Comparison of ENCODE assay signal across 16 cellular contexts in genomic region chr7:137976700-137977099, GRCh38. TPM values are rescaled to one million over a fixed set of nuclear protein-coding genes. Genes with fewer than 3 reads are reported as not detected.
A peak's percentile ranks its signal among the peaks of the same experiment; 100 is the strongest.
DNase-seq lines count a peak whose midpoint lies in the region; ATAC-seq and TF ChIP-seq lines count a peak whose summit lies in the region.
"Had no signal": no experiment of that assay in that cellular context is flagged by ENCODE, and none has a peak within 500 bp of the region (broad histone marks: within the 10 kb centered on the region; RNA-seq: fewer than 3 reads in every experiment).

No MANE protein-coding gene starts in this region.

- H2AK5ac ChIP-seq in IMR-90 (ENCODE audit: low read depth, low read length) (peak overlapping the region; percentile 62), neuronal stem cell (ENCODE audit: low read depth, low read length) (no peak overlapping the region)

- POLR2A ChIA-PET in IMR-90 (lab: Charles Lee; ENCODE audit: unreplicated experiment) = no interaction called here

- H3K4ac ChIP-seq in IMR-90 (ENCODE audit: low read depth, low read length) (peak overlapping the region; percentile 39), neuronal stem cell (ENCODE audit: low read length) (no peak overlapping the region)

- H3K79me1 ChIP-seq in IMR-90 (ENCODE audit: low read depth in 1 of 2, low read length in 2 of 2) (peaks cover 14 to 77% of the 10 kb centered on the region in 2 experiments), neuronal stem cell (ENCODE audit: low read depth, low read length) (peaks cover 3% of the 10 kb centered on the region)

- ATAC-seq in IMR-90 (ENCODE audit: low read depth) = no peak
- ATAC-seq in thoracic aorta (ENCODE audit: insufficient number of reproducible peaks, low FRiP score, low read depth) = no peak
- no peak for ATAC-seq in HG03097 (IDR thresholded peaks at IDR 0.05; ENCODE audit: low FRiP score, unreplicated experiment)
- ATAC-seq in HG02981 (IDR thresholded peaks at IDR 0.05; ENCODE audit: unreplicated experiment) = no peak
- ATAC-seq: activated CD8-positive, alpha-beta memory T cell treated with anti-CD3 and anti-CD28 coated beads, Interleukin-2, amount 10 ng/mL, durations not matched to agents 7 days and 5 days; SK-N-SH treated with all-trans-retinoic acid at 6 μM for 48 hours; stimulated activated naive CD8-positive, alpha-beta T cell treated with anti-CD3 and anti-CD28 coated beads, Interleukin-15, Interleukin-2, amounts not matched to agents 100 U/mL and 50 U/mL, for 24 hours had no signal

- H3K27ac ChIP-seq in IMR-90 (ENCODE audit: insufficient read depth, low read length) (peak overlapping the region; percentile 32; the same call in 1 of the 2 replicates), neuronal stem cell (replicated peaks; ENCODE audit: low read length) (no peak overlapping the region), thoracic aorta (peak overlapping the region; percentile 96)

- no peaks in the 10 kb centered on the region for H3K9me3 Mint-ChIP-seq in chondrocyte (ENCODE audit: low read depth)
- H3K9me3 Mint-ChIP-seq in activated naive CD4-positive, alpha-beta T cell treated with anti-CD3 and anti-CD28 coated beads for 36 hours = no peaks in the 10 kb centered on the region
- H3K9me3 Mint-ChIP-seq: mesothelial cell of epicardium had no signal

- no peak overlapping the region for H2BK12ac ChIP-seq in neuronal stem cell (ENCODE audit: low read length)

- TF ChIP-seq RAD21 in IMR-90 (IDR thresholded peaks at IDR 0.05; ENCODE audit: low read length) = no peak

- H3K4me1 ChIP-seq in IMR-90 (ENCODE audit: control insufficient read depth, insufficient read depth, low read length) (peaks cover 43% of the 10 kb centered on the region), neuronal stem cell (ENCODE audit: control insufficient read depth in 2 of 2, insufficient read depth in 1 of 2, low read depth in 1 of 2, low read length in 2 of 2) (peaks cover 20 to 32% of the 10 kb centered on the region in 2 donors), thoracic aorta (ENCODE audit: control insufficient read depth in 1 of 2, low read depth in 2 of 2) (peaks cover 58 to 97% of the 10 kb centered on the region in 2 donors)

- H2AK9ac ChIP-seq in IMR-90 (replicated peaks; ENCODE audit: low read depth, low read length, poor library complexity) = no peak overlapping the region

- H2BK120ac ChIP-seq in IMR-90 (ENCODE audit: low read depth, low read length) (peak overlapping the region; percentile 22; the same call in 1 of the 2 replicates), neuronal stem cell (ENCODE audit: low read depth, low read length) (no peak overlapping the region)

- H2BK5ac ChIP-seq in IMR-90 (ENCODE audit: low read depth, low read length, poor library complexity, severe bottlenecking) = peak overlapping the region; percentile 93
- H2BK5ac ChIP-seq in neuronal stem cell (ENCODE audit: low read length) = no peak overlapping the region

- peak overlapping the region; percentile 86 for H3K27ac Mint-ChIP-seq in chondrocyte (ENCODE audit: unreplicated experiment)
- H3K27ac Mint-ChIP-seq in activated naive CD4-positive, alpha-beta T cell treated with anti-CD3 and anti-CD28 coated beads for 36 hours = no peak overlapping the region
- H3K27ac Mint-ChIP-seq: activated CD8-positive, alpha-beta memory T cell treated with anti-CD3 and anti-CD28 coated beads, Interleukin-2, amount 10 ng/mL, durations not matched to agents 7 days and 5 days had no signal

- WGBS in IMR-90 (ENCODE audit: extremely low coverage in 2 of 2, insufficient read length in 1 of 2), 2 experiments = no CpG with 5 or more reads among the region's 5 CpGs
- WGBS in neuronal stem cell (ENCODE audit: extremely low coverage in 2 of 2, insufficient read length in 2 of 2, insufficient replicate concordance in 1 of 2), 2 donors = no CpG with 5 or more reads among the region's 5 CpGs

- H2AFZ ChIP-seq in IMR-90 (replicated peaks; ENCODE audit: low read length, poor library complexity) (no peak overlapping the region), neuronal stem cell (ENCODE audit: low read length) (no peak overlapping the region)

- H3K18ac ChIP-seq in IMR-90 (ENCODE audit: low read depth, low read length) (no peak overlapping the region), neuronal stem cell (ENCODE audit: low read length) (peak overlapping the region; percentile 22)

- peaks cover 25% of the 10 kb centered on the region for H3K9me1 ChIP-seq in IMR-90 (ENCODE audit: insufficient read depth, low read length)

- no peak for TF ChIP-seq POLR2A in IMR-90 (IDR thresholded peaks at IDR 0.05; ENCODE audit: low read depth, low read length)

- H3K27me3 ChIP-seq in IMR-90 (ENCODE audit: control insufficient read depth, insufficient read depth, low read length) (no peaks in the 10 kb centered on the region), neuronal stem cell (ENCODE audit: control insufficient read depth in 3 of 3, insufficient read depth in 3 of 3, low read depth in 1 of 3, low read length in 3 of 3) (no peaks in the 10 kb centered on the region), thoracic aorta (replicated peaks; ENCODE audit: insufficient read depth) (no peaks in the 10 kb centered on the region)

- CTCF ChIA-PET in IMR-90 (lab: Yijun Ruan, JAX) = no interaction called here
- CTCF ChIA-PET in activated naive CD4-positive, alpha-beta T cell treated with anti-CD3 and anti-CD28 coated beads for 36 hours (lab: Charles Lee) = no interaction called here

- H3K4me3 ChIP-seq in IMR-90 (ENCODE audit: insufficient read depth, low read depth, low read length) = no peak overlapping the region
- no peak overlapping the region for H3K4me3 ChIP-seq in neuronal stem cell (ENCODE audit: low read length in 2 of 2)
- H3K4me3 ChIP-seq in thoracic aorta = no peak overlapping the region

- H3K14ac ChIP-seq in IMR-90 (replicated peaks; ENCODE audit: low read depth, low read length) (peak overlapping the region; percentile 46), neuronal stem cell (ENCODE audit: low read length) (no peak overlapping the region)

- peak overlapping the region; percentile 41; the same call in 1 of the 2 replicates for H2BK20ac ChIP-seq in IMR-90 (ENCODE audit: low read depth, low read length)

- H3K27me3 Mint-ChIP-seq in chondrocyte (ENCODE audit: low read depth) = no peaks in the 10 kb centered on the region
- H3K27me3 Mint-ChIP-seq in activated naive CD4-positive, alpha-beta T cell treated with anti-CD3 and anti-CD28 coated beads for 36 hours (ENCODE audit: low read depth) = no peaks in the 10 kb centered on the region
- H3K27me3 Mint-ChIP-seq: activated CD8-positive, alpha-beta memory T cell treated with anti-CD3 and anti-CD28 coated beads, Interleukin-2, amount 10 ng/mL, durations not matched to agents 7 days and 5 days had no signal

- no peak overlapping the region for H3K4me3 Mint-ChIP-seq in chondrocyte (ENCODE audit: unreplicated experiment)
- no peak overlapping the region for H3K4me3 Mint-ChIP-seq in activated naive CD4-positive, alpha-beta T cell treated with anti-CD3 and anti-CD28 coated beads for 36 hours
- H3K4me3 Mint-ChIP-seq: activated CD8-positive, alpha-beta memory T cell treated with anti-CD3 and anti-CD28 coated beads, Interleukin-2, amount 10 ng/mL, durations not matched to agents 7 days and 5 days; mesothelial cell of epicardium had no signal

- H3K4me1 Mint-ChIP-seq in chondrocyte (ENCODE audit: low read depth) = peaks cover 73% of the 10 kb centered on the region
- no peaks in the 10 kb centered on the region for H3K4me1 Mint-ChIP-seq in activated naive CD4-positive, alpha-beta T cell treated with anti-CD3 and anti-CD28 coated beads for 36 hours (ENCODE audit: low read depth)
- H3K4me1 Mint-ChIP-seq: activated CD8-positive, alpha-beta memory T cell treated with anti-CD3 and anti-CD28 coated beads, Interleukin-2, amount 10 ng/mL, durations not matched to agents 7 days and 5 days had no signal

- dilution Hi-C loops in IMR-90 (cut with HindIII; ENCODE audit: low sequenced_read_pairs, unreplicated experiment) = no loop called here

- intact Hi-C loops in IMR-90 (cut with micrococcal nuclease) = no loop called here
- intact Hi-C loops in activated naive CD4-positive, alpha-beta T cell treated with anti-CD3 and anti-CD28 coated beads for 36 hours (cut with micrococcal nuclease) = loop anchor here (2.0 kb wide), 1 partner anchor 18 kb away; no protein-coding TSS in a partner anchor

- peak overlapping the region; percentile 30 to 45; a peak in 2 of 4 replicates for H4K8ac ChIP-seq in IMR-90 (ENCODE audit: low read depth in 2 of 2, low read length in 2 of 2)
- no peak overlapping the region for H4K8ac ChIP-seq in neuronal stem cell (ENCODE audit: low read depth, low read length)

- TF ChIP-seq CTCF in IMR-90 (conservative IDR thresholded peaks at IDR 0.05; ENCODE audit: low read depth, low read length) (no peak), chondrocyte (IDR thresholded peaks at IDR 0.05) (no peak), thoracic aorta (IDR thresholded peaks at IDR 0.05) (no peak)

- no peak overlapping the region for H3K9ac ChIP-seq in IMR-90 (ENCODE audit: low read depth, low read length)
- H3K9ac ChIP-seq in neuronal stem cell (ENCODE audit: low read depth, low read length, poor library complexity) = no peak overlapping the region

- H3K36me3 ChIP-seq in IMR-90 (ENCODE audit: control insufficient read depth, insufficient read depth, low read length) (peaks cover 5% of the 10 kb centered on the region), neuronal stem cell (replicated peaks in 1 of 2; ENCODE audit: control insufficient read depth in 2 of 2, insufficient read depth in 2 of 2, low read length in 2 of 2) (no peaks in the 10 kb centered on the region), thoracic aorta (no peaks in the 10 kb centered on the region)

- H4K5ac ChIP-seq in IMR-90 (ENCODE audit: low read depth, low read length) = no peak overlapping the region

- no TSS peak for BruUV-seq in IMR-90 (replicated peaks; lab: Mats Ljungman, UMichigan)

- 0 out of 3 replicates have a peak overlapping the region, but pooled peaks have one; percentile 61 for H2BK15ac ChIP-seq in IMR-90 (ENCODE audit: low read depth, low read length)
- no peak overlapping the region for H2BK15ac ChIP-seq in neuronal stem cell (ENCODE audit: low read length)

- H3K36me3 Mint-ChIP-seq in chondrocyte (ENCODE audit: low read depth) = peaks cover 21% of the 10 kb centered on the region
- H3K36me3 Mint-ChIP-seq in activated naive CD4-positive, alpha-beta T cell treated with anti-CD3 and anti-CD28 coated beads for 36 hours (ENCODE audit: low read depth) = peaks cover 2% of the 10 kb centered on the region

- H3K9me3 ChIP-seq in IMR-90 (ENCODE audit: control insufficient read depth, insufficient read depth, low read length) (no peaks in the 10 kb centered on the region), neuronal stem cell (replicated peaks in 1 of 2; ENCODE audit: control insufficient read depth in 2 of 2, insufficient read depth in 1 of 2, low read depth in 1 of 2, low read length in 2 of 2) (no peaks in the 10 kb centered on the region), thoracic aorta (no peaks in the 10 kb centered on the region)

- H3K23ac ChIP-seq in IMR-90 (ENCODE audit: low read depth, low read length) (no peak overlapping the region), neuronal stem cell (ENCODE audit: low read depth, low read length, poor library complexity) (no peak overlapping the region)

- H3K56ac ChIP-seq in IMR-90 (ENCODE audit: extremely low read depth, insufficient read depth, low read length) = no peak overlapping the region

- H4K91ac ChIP-seq in IMR-90 (ENCODE audit: insufficient read depth, low read depth, low read length) (peak overlapping the region; percentile 42; the same call in 1 of the 2 replicates), neuronal stem cell (ENCODE audit: low read depth, low read length, poor library complexity) (no peak overlapping the region)

- in situ Hi-C loops in IMR-90 (cut with MboI; ENCODE audit: low sequenced_read_pairs) = loop anchor here (25.0 kb wide), 1 partner anchor 839 kb away; no protein-coding TSS in a partner anchor

- DNase-seq in IMR-90 = no peak
- no peak for DNase-seq in chondrocyte (ENCODE audit: low spot score)
- no peak for DNase-seq in neuronal stem cell (ENCODE audit: low spot score)
- no peak for DNase-seq in thoracic aorta (ENCODE audit: low spot score)
- DNase-seq in activated naive CD4-positive, alpha-beta T cell treated with anti-CD3 and anti-CD28 coated beads for 36 hours = no peak
- DNase-seq in activated CD4-positive, alpha-beta T cell treated with anti-CD3 and anti-CD28 coated beads for 4 hours = no peak
- DNase-seq: activated CD8-positive, alpha-beta memory T cell treated with anti-CD3 and anti-CD28 coated beads, Interleukin-2, amount 10 ng/mL, durations not matched to agents 7 days and 5 days; cerebellar nuclear complex; COR-L47; foreskin fibroblast; retina; stimulated activated naive CD8-positive, alpha-beta T cell treated with anti-CD3 and anti-CD28 coated beads, Interleukin-15, Interleukin-2, amounts not matched to agents 100 U/mL and 50 U/mL, for 24 hours had no signal

- H3K4me2 ChIP-seq in IMR-90 (ENCODE audit: low read depth, low read length) = no peak overlapping the region
- H3K4me2 ChIP-seq in neuronal stem cell (ENCODE audit: insufficient read depth, low read length, poor library complexity, severe bottlenecking) = no peak overlapping the region

- H4K20me1 ChIP-seq in IMR-90 (ENCODE audit: insufficient read depth, low read length) = peaks cover 7% of the 10 kb centered on the region; the same call in 1 of the 2 replicates

RNA-seq across cellular contexts. Expression of gene CREB3L2, which starts 25.2 kb away (rescaled TPM):
- total RNA-seq in IMR-90 (2012; rRNA removed) (35.8 and 42.3 TPM in 2 replicates), chondrocyte (217 to 294 TPM (median 223 TPM) in 3 replicates), thoracic aorta (10 to 100 TPM; 85.3 to 96.7 TPM)
- 57.9 and 65.1 TPM in 2 replicates for polyA plus RNA-seq in IMR-90 (2012; rRNA removed)
- 31.6 and 44.4 TPM in 2 replicates for polyA plus RNA-seq in IMR-90 (2012; cell fraction: cytosol; rRNA removed)
- 38.6 and 56.6 TPM in 2 replicates for polyA plus RNA-seq in IMR-90 (2012; cell fraction: nucleus; rRNA removed; ENCODE audit: low replicate concordance)
- polyA plus RNA-seq in neuronal stem cell (2013, experiment 1 of 2) = 18.4 TPM
- 19.4 TPM for polyA plus RNA-seq in neuronal stem cell (2013, experiment 2 of 2)
- total RNA-seq in activated naive CD4-positive, alpha-beta T cell treated with anti-CD3 and anti-CD28 coated beads for 36 hours = 10 to 100 TPM; 14.1 to 15.7 TPM
